ENCODE assay signal across 12 cellular contexts in genomic region chr4:153763404-153763803, GRCh38. TPM values are rescaled to one million over a fixed set of nuclear protein-coding genes. Genes with fewer than 3 reads are reported as not detected.
DNase-seq lines count a peak whose midpoint lies in the region; ATAC-seq and TF ChIP-seq lines count a peak whose summit lies in the region.
"Had no signal": no experiment of that assay in that cellular context is flagged by ENCODE, and none has a peak within 500 bp of the region (broad histone marks: within the 10 kb centered on the region; RNA-seq: fewer than 3 reads in every experiment).

No MANE protein-coding gene starts in this region.

- H4K20me1 ChIP-seq in GM23248 (ENCODE audit: insufficient read depth): no peaks in the 10 kb centered on the region

- TF ChIP-seq CTCF in BJ (IDR thresholded peaks at IDR 0.05; ENCODE audit: insufficient read depth, low read depth, low read length): 0 out of 2 replicates have a peak, but pooled peaks have one; percentile 19
- TF ChIP-seq CTCF in fibroblast of the aortic adventitia (IDR thresholded peaks at IDR 0.05; ENCODE audit: insufficient read depth, low read length): peak; percentile 7

- no peak overlapping the region for H2AFZ ChIP-seq in GM23248

- H3K27ac ChIP-seq in GM23248: no peak overlapping the region
- H3K27ac ChIP-seq: pancreas had no signal

- 85 to 97% methylated on average over 1 of the region's 1 CpG for WGBS in GM23248 (ENCODE audit: low coverage in 1 of 2, low lambda C conversion rate in 2 of 2, missing lambda C conversion rate in 2 of 2), 2 experiments

- no peaks in the 10 kb centered on the region for H3K79me2 ChIP-seq in GM23248 (ENCODE audit: insufficient read depth)

- H3K27me3 ChIP-seq in BJ (ENCODE audit: control insufficient read depth, insufficient read depth, low read length) (peaks cover 10% of the 10 kb centered on the region), GM23248 (replicated peaks; ENCODE audit: insufficient read depth) (peaks cover 39% of the 10 kb centered on the region)
- H3K27me3 ChIP-seq: pancreas had no signal

- no peaks in the 10 kb centered on the region for H3K4me1 ChIP-seq in GM23248 (ENCODE audit: insufficient read depth)
- H3K4me1 ChIP-seq: pancreas had no signal

- H3K9me2 ChIP-seq in GM23248 (ENCODE audit: insufficient read depth): no peaks in the 10 kb centered on the region

- in situ Hi-C loops in GM23248 (cut with MboI): loop anchor here (25.0 kb wide), 1 partner anchor 426 kb away; the partner anchor contains the start of gene MND1

- H3K36me3 ChIP-seq in BJ (ENCODE audit: control insufficient read depth, insufficient read depth, low read length) (no peaks in the 10 kb centered on the region), GM23248 (ENCODE audit: low read depth) (no peaks in the 10 kb centered on the region)
- H3K36me3 ChIP-seq: pancreas had no signal

- H3F3A ChIP-seq in GM23248 (ENCODE audit: insufficient read depth): no peaks in the 10 kb centered on the region

- no peak for DNase-seq in BJ (ENCODE audit: low read depth)
- peak; percentile 7 for DNase-seq in GM23248
- peak; percentile 26 for DNase-seq in RKO (ENCODE audit: low spot score)
- DNase-seq in fibroblast of the aortic adventitia (ENCODE audit: low read depth): no peak
- DNase-seq in H4 (ENCODE audit: low spot score): no peak
- no peak for DNase-seq in left cardiac atrium
- DNase-seq in NCI-H1092 (lab: John Stamatoyannopoulos, UW): no peak
- DNase-seq in NCI-H146 treated with DMSO at 0.1 percent for 48 hours (lab: John Stamatoyannopoulos, UW; ENCODE audit: unreplicated experiment): no peak
- DNase-seq: activated CD8-positive, alpha-beta memory T cell treated with anti-CD3 and anti-CD28 coated beads for 24 hours; kidney; NCI-H1694; pancreas had no signal

- ATAC-seq in left cardiac atrium: no peak
- ATAC-seq: pancreas had no signal

- intact Hi-C loops in left cardiac atrium (cut with DNase I): no loop called here

- POLR2A ChIA-PET in BJ (lab: Charles Lee): no interaction called here

- CTCF ChIA-PET in BJ (lab: Yijun Ruan, JAX): interaction anchor here (2.3 kb wide), 1 partner anchor 13 kb away, joined by 13 read pairs; no protein-coding TSS in a partner anchor

- no peak overlapping the region for H3K4me2 ChIP-seq in GM23248 (ENCODE audit: unreplicated experiment)

- H3K9me3 ChIP-seq in GM23248 (ENCODE audit: low read depth): no peaks in the 10 kb centered on the region
- H3K9me3 ChIP-seq: pancreas had no signal

- H3K4me3 ChIP-seq in BJ (ENCODE audit: low read depth, low read length): no peak overlapping the region
- no peak overlapping the region for H3K4me3 ChIP-seq in GM23248
- H3K4me3 ChIP-seq in fibroblast of the aortic adventitia (ENCODE audit: low read depth, low read length): no peak overlapping the region
- H3K4me3 ChIP-seq: pancreas had no signal

- no peak overlapping the region for H3K9ac ChIP-seq in GM23248

RNA-seq across cellular contexts. Expression of gene RNF175, which starts 3.6 kb away (rescaled TPM):
- polyA plus RNA-seq in BJ (2011; rRNA removed) (0.06 TPM in 1 of 2 replicates, not detected in the other), GM23248 (2016; fragmentation: Nextera tagmentation; extraction: Ambion mirVana) (not detected in 2 replicates)
- polyA minus RNA-seq in BJ (2011; rRNA and poly(A)+ RNA removed): not detected in 2 replicates
- total RNA-seq in GM23248 (2014; rRNA removed; shearing (Covaris generic)): not detected in 2 replicates
- total RNA-seq in fibroblast of the aortic adventitia (ENCODE audit: low replicate concordance) (not detected in 2 replicates), left cardiac atrium (1 to 10 TPM; 5.9 to 7.7 TPM)
- total RNA-seq in H4 (2014; rRNA removed; shearing (Covaris generic)): not detected in 2 replicates
- total RNA-seq: pancreas had no signal

RNA-seq across cellular contexts. Expression of gene SFRP2, which starts 25.5 kb away (rescaled TPM):
- polyA plus RNA-seq in BJ (2011; rRNA removed): 0.05 TPM in 1 of 2 replicates, not detected in the other
- polyA minus RNA-seq in BJ (2011; rRNA and poly(A)+ RNA removed): 0.24 TPM in 1 of 2 replicates, not detected in the other
- 0.63 and 0.65 TPM in 2 replicates for total RNA-seq in GM23248 (2014; rRNA removed; shearing (Covaris generic))
- 1.6 and 2.4 TPM in 2 replicates for polyA plus RNA-seq in GM23248 (2016; fragmentation: Nextera tagmentation; extraction: Ambion mirVana)
- 0.27 and 1.8 TPM in 2 replicates for total RNA-seq in fibroblast of the aortic adventitia (ENCODE audit: low replicate concordance)
- total RNA-seq in H4 (2014; rRNA removed; shearing (Covaris generic)): 0.29 TPM in 1 of 2 replicates, not detected in the other
- 1 to 10 TPM; 3.3 to 8.3 TPM for total RNA-seq in left cardiac atrium

Comparison
In these comparisons a context has a peak if more than half of its experiments do, and no peak if none do; other contexts are left out.
1. DNase-seq: peak in GM23248 (single experiment) and RKO (single experiment); none in BJ (single experiment), fibroblast of the aortic adventitia (single experiment), H4 (single experiment), left cardiac atrium (single experiment), NCI-H1092 (single experiment) and NCI-H146 treated with DMSO at 0.1 percent for 48 hours (single experiment).